7 cellular contexts compared by ENCODE assay signal in the genomic region with DNA sequence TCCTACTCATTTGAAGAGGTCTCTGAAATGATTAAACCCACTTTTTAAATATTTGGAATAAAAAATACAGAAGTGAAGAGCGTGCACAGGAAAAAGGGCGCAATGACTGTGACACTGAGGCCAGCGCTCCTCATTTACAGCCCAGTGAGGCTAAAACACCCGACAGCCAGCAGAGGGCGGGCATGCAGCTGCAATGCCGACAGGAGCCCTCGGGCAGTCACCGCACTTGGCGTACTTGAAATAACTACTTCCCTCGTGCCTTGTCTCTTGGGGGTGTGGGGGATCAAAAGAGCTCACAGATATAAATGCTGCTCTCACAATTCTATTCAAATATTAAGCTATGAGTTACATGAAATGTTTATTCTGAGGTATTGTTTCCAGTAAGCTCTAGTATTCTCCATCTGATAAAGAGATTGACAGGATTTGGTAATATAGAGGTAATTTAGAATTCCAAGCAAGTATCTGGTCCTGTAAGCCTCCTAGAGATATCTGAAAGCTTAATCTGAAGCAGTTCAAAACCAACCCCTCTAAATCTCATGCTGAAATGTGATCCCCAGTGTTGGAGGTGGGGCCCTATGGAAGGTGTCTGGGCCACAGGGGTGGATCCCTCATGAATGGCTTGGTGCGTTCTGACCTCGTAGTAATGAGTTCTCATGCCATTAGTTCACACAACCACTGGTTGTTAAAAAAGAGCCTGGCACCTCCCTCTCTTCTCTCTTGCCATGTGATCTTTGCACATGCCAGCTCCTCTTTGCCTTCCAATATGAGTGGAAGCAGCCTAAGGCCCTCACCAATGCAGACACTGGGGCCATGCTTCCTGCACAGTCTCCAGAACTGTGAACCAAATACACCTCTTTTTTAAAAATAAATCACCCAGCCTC.
DNase-seq lines count a peak whose midpoint lies in the region; ATAC-seq, FAIRE-seq and TF ChIP-seq lines count a peak whose summit lies in the region.

No MANE protein-coding gene starts in this region.

- H3K27me3 ChIP-seq in left lung: no peaks in the 10 kb centered on the region

- no peak overlapping the region for H3K4me3 ChIP-seq in left lung

- TF ChIP-seq CTCF in GM13976 (IDR thresholded peaks at IDR 0.05; ENCODE audit: borderline replicate concordance, control extremely low read depth, extremely low read depth, insufficient read depth, missing control alignments): peak; percentile 85
- peak; percentile 85 to 93 for TF ChIP-seq CTCF in left lung (IDR thresholded peaks at IDR 0.05)

- no peak overlapping the region for H3K27ac ChIP-seq in left lung

- in situ Hi-C loops in GM13976 (cut with MboI; ENCODE audit: low sequenced_read_pairs, unreplicated experiment): loop anchor here (25.0 kb wide), 1 partner anchor 580 kb away; no protein-coding TSS in a partner anchor

- intact Hi-C loops in left lung (cut with DNase I): no loop called here

- ATAC-seq in HG03196 (IDR thresholded peaks at IDR 0.05; ENCODE audit: unreplicated experiment): peak; percentile 84
- ATAC-seq in left lung: peak; percentile 100

- peaks cover 0 to 6% of the 10 kb centered on the region in 2 donors for H3K4me1 ChIP-seq in left lung

- peak; percentile 33 for FAIRE-seq in colon (lab: Jason Lieb, UNC)

- no peaks in the 10 kb centered on the region for H3K9me3 ChIP-seq in left lung

- peaks cover 0 to 72% of the 10 kb centered on the region in 2 donors for H3K36me3 ChIP-seq in left lung

- peak; percentile 72 for DNase-seq in GM13976 (ENCODE audit: low spot score)
- DNase-seq in NCI-H510A (lab: John Stamatoyannopoulos, UW): peak; percentile 38
- peak; percentile 86 for DNase-seq in activated CD4-positive, alpha-beta T cell treated with anti-CD3 and anti-CD28 coated beads for 48 hours
- peak; percentile 83 to 93 for DNase-seq in left lung
- DNase-seq in stimulated activated CD4-positive, alpha-beta T cell treated with anti-CD3 and anti-CD28 coated beads, Interleukin-4, amount 100 ng/mL, for 4 hours: peak; percentile 70 to 76

Comparison
In these comparisons a context has a peak if more than half of its experiments do, and no peak if none do; other contexts are left out.
1. DNase-seq: peak in every context shown above with its lines; median percentile 88 in left lung; 86 in activated CD4-positive, alpha-beta T cell treated with anti-CD3 and anti-CD28 coated beads for 48 hours; 73 in stimulated activated CD4-positive, alpha-beta T cell treated with anti-CD3 and anti-CD28 coated beads, Interleukin-4, amount 100 ng/mL, for 4 hours; 72 in GM13976; 38 in NCI-H510A.